8 cellular contexts compared by ENCODE assay signal in the genomic region with DNA sequence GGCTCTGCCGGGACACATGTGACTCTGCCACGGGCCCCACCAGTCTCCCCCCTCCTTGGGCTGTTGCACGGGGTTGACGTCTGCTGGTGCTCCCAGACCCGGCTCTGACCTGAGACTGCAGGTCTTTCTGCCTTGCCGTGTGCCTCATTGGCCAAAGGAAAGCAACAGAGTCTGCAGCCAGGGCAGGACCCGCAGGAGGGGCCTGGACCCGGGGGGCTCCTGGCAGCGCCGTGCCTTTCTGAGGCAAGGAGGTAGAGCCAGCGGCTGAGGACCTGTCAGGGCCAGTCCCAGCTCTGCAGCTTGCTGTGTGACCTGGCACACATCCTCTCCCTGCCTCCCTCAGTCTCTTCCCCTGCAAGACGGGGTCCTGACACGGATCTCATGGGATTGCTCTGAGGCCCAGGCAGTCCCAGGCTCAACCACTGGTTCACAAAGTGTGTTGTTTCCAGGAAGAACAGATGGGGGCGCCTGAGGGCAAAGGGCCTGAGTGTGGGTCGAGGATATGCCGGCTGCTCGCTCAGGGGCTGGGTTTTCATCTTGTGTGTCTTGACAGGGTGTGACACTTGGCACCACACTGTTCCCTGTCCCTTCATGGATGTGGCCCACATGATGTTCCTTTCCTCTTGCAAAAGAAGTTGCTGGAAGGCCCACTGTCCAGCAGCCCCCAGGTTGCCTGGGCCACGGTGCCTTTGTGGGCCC. TPM values are rescaled to one million over a fixed set of nuclear protein-coding genes. Genes with fewer than 3 reads are reported as not detected.
DNase-seq lines count a peak whose midpoint lies in the region; ATAC-seq and TF ChIP-seq lines count a peak whose summit lies in the region.

No MANE protein-coding gene starts in this region.

- H3K27ac ChIP-seq in Peyer's patch (no peak overlapping the region), ovary (peak overlapping the region in 1 of 2 donors; percentile 7), gastroesophageal sphincter (peak overlapping the region in 2 of 4 donors; percentile 16 to 53)

- H3K27me3 ChIP-seq in Peyer's patch (no peaks in the 10 kb centered on the region), ovary (no peaks in the 10 kb centered on the region), gastroesophageal sphincter (no peaks in the 10 kb centered on the region)

- peak in 4 of 6 experiments; percentile 6 to 41 (median 31) for TF ChIP-seq CTCF in Peyer's patch (IDR thresholded peaks at IDR 0.05)
- peak; percentile 24 for TF ChIP-seq CTCF in endothelial cell (IDR thresholded peaks at IDR 0.05; ENCODE audit: unreplicated experiment)
- no peak for TF ChIP-seq CTCF in ovary (IDR thresholded peaks at IDR 0.05)
- TF ChIP-seq CTCF in gastroesophageal sphincter (IDR thresholded peaks at IDR 0.05): peak in 2 of 4 experiments; percentile 12 to 15

- no peaks in the 10 kb centered on the region for H3K4me1 ChIP-seq in Peyer's patch
- H3K4me1 ChIP-seq in ovary (ENCODE audit: insufficient read depth): peaks cover 5% of the 10 kb centered on the region
- H3K4me1 ChIP-seq in gastroesophageal sphincter: peaks cover 0 to 47% (median 0%) of the 10 kb centered on the region in 3 donors

- peaks cover 13% of the 10 kb centered on the region for H3K36me3 Mint-ChIP-seq in endothelial cell (ENCODE audit: low read depth, unreplicated experiment)

- no peak overlapping the region for H3K4me3 ChIP-seq in Peyer's patch
- no peak overlapping the region for H3K4me3 ChIP-seq in ovary
- H3K4me3 ChIP-seq in gastroesophageal sphincter: no peak overlapping the region

- H3K9me3 ChIP-seq in Peyer's patch: no peaks in the 10 kb centered on the region
- no peaks in the 10 kb centered on the region for H3K9me3 ChIP-seq in ovary
- H3K9me3 ChIP-seq in gastroesophageal sphincter: no peaks in the 10 kb centered on the region

- H3K36me3 ChIP-seq in Peyer's patch (peaks cover 0 to 67% (median 0%) of the 10 kb centered on the region in 3 donors), ovary (no peaks in the 10 kb centered on the region), gastroesophageal sphincter (peaks cover 0 to 98% of the 10 kb centered on the region in 2 donors)

- WGBS in ovary, 3 donors: 65 to 70% (median 66%) methylated on average over 18 of the region's 18 CpGs
- WGBS in gastroesophageal sphincter (ENCODE audit: low coverage in 1 of 2), 2 donors: 86% methylated on average over 1 of the region's 18 CpGs; no CpG with 5 or more reads in 1 of the 2 donors

- H3K9me3 Mint-ChIP-seq in endothelial cell (ENCODE audit: unreplicated experiment): no peaks in the 10 kb centered on the region

- TF ChIP-seq EP300 in ovary (IDR thresholded peaks at IDR 0.05) (no peak), gastroesophageal sphincter (IDR thresholded peaks at IDR 0.05) (no peak)

- intact Hi-C loops in ovary (cut with DNase I): no loop called here

- no peaks in the 10 kb centered on the region for H3K27me3 Mint-ChIP-seq in endothelial cell (ENCODE audit: unreplicated experiment)

- no peak for TF ChIP-seq POLR2A in Peyer's patch (IDR thresholded peaks at IDR 0.05)
- TF ChIP-seq POLR2A in ovary (IDR thresholded peaks at IDR 0.05): no peak
- TF ChIP-seq POLR2A in gastroesophageal sphincter (IDR thresholded peaks at IDR 0.05): no peak

- peak; percentile 64 for DNase-seq in activated effector memory CD4-positive, alpha-beta T cell treated with anti-CD3 and anti-CD28 coated beads, Interleukin-2, amount 50 U/mL, for 16 hours
- DNase-seq in activated effector memory CD4-positive, alpha-beta T cell treated with Interleukin-2 at 50 U/mL for 16 hours: no peak
- DNase-seq in Peyer's patch (peak in 2 of 3 donors; percentile 51 to 53), endothelial cell (ENCODE audit: low spot score) (peak; percentile 62), ovary (peak in 4 of 5 donors; percentile 6 to 49 (median 20)), NCI-H146 (lab: John Stamatoyannopoulos, UW) (no peak)
- DNase-seq in NK-92 treated with Interleukin-12 subunit alpha and Interleukin-12 subunit beta, amount 100 ng/mL, for 24 hours (lab: John Stamatoyannopoulos, UW): no peak

- no peak overlapping the region for H3K27ac Mint-ChIP-seq in endothelial cell (ENCODE audit: unreplicated experiment)

- no peak overlapping the region for H3K4me3 Mint-ChIP-seq in endothelial cell (ENCODE audit: unreplicated experiment)

- no peak for ATAC-seq in gastroesophageal sphincter

- no peaks in the 10 kb centered on the region for H3K4me1 Mint-ChIP-seq in endothelial cell (ENCODE audit: unreplicated experiment)

RNA-seq across cellular contexts. Expression of a gene that starts 9.0 kb away (rescaled TPM):
- 10 to 100 TPM; 48.3 to 96.4 (median 78.9) TPM for total RNA-seq in Peyer's patch
- total RNA-seq in endothelial cell (ENCODE audit: unreplicated experiment): 47.8 TPM
- total RNA-seq in ovary: 10 to 100 TPM; 15.5 to 34.3 (median 26.8) TPM
- polyA plus RNA-seq in ovary: 10 to 100 TPM in 1 of 2 donors, 1 to 10 TPM in 1; 2.2 to 21.7 TPM
- total RNA-seq in gastroesophageal sphincter: 10 to 100 TPM; 19.2 to 34.7 (median 23.2) TPM

RNA-seq across cellular contexts. Expression of a gene that starts 27.2 kb away (rescaled TPM):
- total RNA-seq in Peyer's patch: 100 to 1,000 TPM in 3 of 4 donors, 10 to 100 TPM in 1; 85.0 to 175 (median 154) TPM
- 29.2 TPM for total RNA-seq in endothelial cell (ENCODE audit: unreplicated experiment)
- total RNA-seq in ovary: 10 to 100 TPM; 15.1 to 25.2 (median 23.2) TPM
- 10 to 100 TPM in 1 of 2 donors, 1 to 10 TPM in 1; 3.5 to 27.3 TPM for polyA plus RNA-seq in ovary
- 100 to 1,000 TPM in 1 of 4 donors, 10 to 100 TPM in 3; 49.1 to 127 (median 55.5) TPM for total RNA-seq in gastroesophageal sphincter

RNA-seq across cellular contexts. Expression of a gene that starts 29.8 kb away (rescaled TPM):
- 100 to 1,000 TPM in 3 of 4 donors, 10 to 100 TPM in 1; 61.1 to 341 (median 261) TPM for total RNA-seq in Peyer's patch
- 0.77 TPM for total RNA-seq in endothelial cell (ENCODE audit: unreplicated experiment)
- total RNA-seq in ovary: 1 to 10 TPM; 2.1 to 4.2 (median 2.5) TPM
- 1 to 10 TPM in 1 of 2 donors, under 1 TPM in 1; 0.27 to 2.2 TPM for polyA plus RNA-seq in ovary
- total RNA-seq in gastroesophageal sphincter: 1 to 10 TPM in 3 of 4 donors, under 1 TPM in 1; 0.93 to 2.3 (median 1.9) TPM

RNA-seq across cellular contexts. Expression of a gene that starts 35.4 kb away (rescaled TPM):
- 10 to 100 TPM in 1 of 4 donors, 1 to 10 TPM in 3; 4.2 to 10.1 (median 7.1) TPM for total RNA-seq in Peyer's patch
- 1.5 TPM for total RNA-seq in endothelial cell (ENCODE audit: unreplicated experiment)
- total RNA-seq in ovary: 1 to 10 TPM; 2.7 to 9.9 (median 4.3) TPM
- polyA plus RNA-seq in ovary: 1 to 10 TPM; 4.0 to 5.3 TPM
- total RNA-seq in gastroesophageal sphincter: 1 to 10 TPM; 3.0 to 5.3 (median 4.0) TPM

RNA-seq across cellular contexts. Expression of a gene that starts 37.7 kb away (rescaled TPM):
- total RNA-seq in Peyer's patch: 10 to 100 TPM; 27.8 to 89.1 (median 40.1) TPM
- total RNA-seq in endothelial cell (ENCODE audit: unreplicated experiment): 5.6 TPM
- 10 to 100 TPM; 13.7 to 24.2 (median 21.6) TPM for total RNA-seq in ovary
- polyA plus RNA-seq in ovary: 10 to 100 TPM; 11.5 to 13.8 TPM
- total RNA-seq in gastroesophageal sphincter: 10 to 100 TPM in 1 of 4 donors, 1 to 10 TPM in 3; 7.0 to 12.0 (median 8.9) TPM

Comparison
In these comparisons a context has a peak if more than half of its experiments do, and no peak if none do; other contexts are left out.
1. DNase-seq: peak in activated effector memory CD4-positive, alpha-beta T cell treated with anti-CD3 and anti-CD28 coated beads, Interleukin-2, amount 50 U/mL, for 16 hours (single experiment), Peyer's patch (2 of 3), endothelial cell (single experiment) and ovary (4 of 5); none in activated effector memory CD4-positive, alpha-beta T cell treated with Interleukin-2 at 50 U/mL for 16 hours (single experiment), NK-92 treated with Interleukin-12 subunit alpha and Interleukin-12 subunit beta, amount 100 ng/mL, for 24 hours (single experiment) and NCI-H146 (single experiment).
2. CTCF ChIP-seq: peak in Peyer's patch (4 of 6) and endothelial cell (single experiment); none in ovary (0 of 3).
3. RNA of a gene that starts 29.8 kb away (total RNA-seq): 61.1 to 341 TPM in Peyer's patch; 2.1 to 4.2 TPM in ovary, 0.93 to 2.3 TPM in gastroesophageal sphincter and 0.77 TPM in endothelial cell (single experiment); every median in the first group is over 10 times any median in the second.